Comparison of ENCODE assay signal across 16 cellular contexts in genomic region chr1:160639652-160640051, GRCh38. TPM values are rescaled to one million over a fixed set of nuclear protein-coding genes. Genes with fewer than 3 reads are reported as not detected.
A peak's percentile ranks its signal among the peaks of the same experiment; 100 is the strongest.
DNase-seq lines count a peak whose midpoint lies in the region; ATAC-seq and TF ChIP-seq lines count a peak whose summit lies in the region.
"Had no signal": no experiment of that assay in that cellular context is flagged by ENCODE, and none has a peak within 500 bp of the region (broad histone marks: within the 10 kb centered on the region; RNA-seq: fewer than 3 reads in every experiment).

No MANE protein-coding gene starts in this region.

- TF ChIP-seq EP300 in esophagus muscularis mucosa (IDR thresholded peaks at IDR 0.05): no peak

- intact Hi-C loops in naive thymus-derived CD4-positive, alpha-beta T cell (cut with micrococcal nuclease): loop anchor here (1.0 to 2.0 kb wide), 4 partner anchors 8 to 73 kb away; partner anchors contain the start of gene SLAMF1 (in 1 of the 2)
- intact Hi-C loops in esophagus muscularis mucosa (cut with DNase I): no loop called here

- H3K4me3 ChIP-seq in naive thymus-derived CD4-positive, alpha-beta T cell (ENCODE audit: low read length): peak overlapping the region; percentile 19
- no peak overlapping the region for H3K4me3 ChIP-seq in esophagus muscularis mucosa
- H3K4me3 ChIP-seq: thyroid gland had no signal

- peak overlapping the region; percentile 78 for H3K4me3 Mint-ChIP-seq in T-helper 2 cell treated with Interferon-gamma antibody and Interleukin-4, amounts not matched to agents 5 μg/mL and 100 μg/mL, for 36 hours
- H3K4me3 Mint-ChIP-seq in activated naive CD8-positive, alpha-beta T cell treated with anti-CD3 and anti-CD28 coated beads, Interleukin-2, amount 10 ng/mL, durations not matched to agents 7 days and 5 days: peak overlapping the region; percentile 84
- peak overlapping the region; percentile 65 to 100 (median 84) for H3K4me3 Mint-ChIP-seq in naive thymus-derived CD4-positive, alpha-beta T cell

- H3K27ac ChIP-seq in naive thymus-derived CD4-positive, alpha-beta T cell (ENCODE audit: low read depth, low read length): peak overlapping the region; percentile 75
- no peak overlapping the region for H3K27ac ChIP-seq in esophagus muscularis mucosa (replicated peaks in 1 of 4)
- H3K27ac ChIP-seq: thyroid gland, VCaP had no signal

- no peaks in the 10 kb centered on the region for H3K9me3 ChIP-seq in naive thymus-derived CD4-positive, alpha-beta T cell (ENCODE audit: control insufficient read depth in 2 of 3, low read length in 3 of 3)
- H3K9me3 ChIP-seq in esophagus muscularis mucosa: no peaks in the 10 kb centered on the region
- H3K9me3 ChIP-seq: thyroid gland had no signal

- no peak for DNase-seq in T-helper 2 cell treated with Interferon-gamma antibody and Interleukin-4, amounts not matched to agents 5 μg/mL and 100 μg/mL, for 36 hours (ENCODE audit: low spot score)
- DNase-seq in T-helper 2 cell (no peak), HT-29 (ENCODE audit: low spot score) (peak; percentile 16), NCI-H187 treated with DMSO at 0.1 percent for 48 hours (lab: John Stamatoyannopoulos, UW) (no peak), esophagus muscularis mucosa (ENCODE audit: extremely low spot score) (no peak), GM10266 (ENCODE audit: extremely low spot score) (no peak)
- no peak for DNase-seq in activated naive CD8-positive, alpha-beta T cell treated with anti-CD3 and anti-CD28 coated beads, Interleukin-2, amount 10 ng/mL, durations not matched to agents 7 days and 5 days
- DNase-seq in naive thymus-derived CD4-positive, alpha-beta T cell: no peak
- DNase-seq: amygdala; erythroblast; NCI-H1417 treated with DMSO at 0.1 percent for 48 hours; stimulated activated CD4-positive, alpha-beta T cell treated with anti-CD3 and anti-CD28 coated beads, Interleukin-4, amount 100 ng/mL, for 24 hours; thyroid gland had no signal

- peaks cover 5 to 13% (median 10%) of the 10 kb centered on the region in 3 experiments for H3K36me3 ChIP-seq in naive thymus-derived CD4-positive, alpha-beta T cell (ENCODE audit: control insufficient read depth in 2 of 3, insufficient read depth in 3 of 3, low read length in 3 of 3)
- H3K36me3 ChIP-seq in esophagus muscularis mucosa: no peaks in the 10 kb centered on the region
- H3K36me3 ChIP-seq: thyroid gland had no signal

- H3K27me3 ChIP-seq in naive thymus-derived CD4-positive, alpha-beta T cell (ENCODE audit: control insufficient read depth in 2 of 2, insufficient read depth in 2 of 2, low read length in 2 of 2): no peaks in the 10 kb centered on the region
- H3K27me3 ChIP-seq in esophagus muscularis mucosa: peaks cover 0 to 3% (median 0%) of the 10 kb centered on the region in 4 donors
- H3K27me3 ChIP-seq: thyroid gland had no signal

- peaks cover 79% of the 10 kb centered on the region for H3K36me3 Mint-ChIP-seq in T-helper 2 cell treated with Interferon-gamma antibody and Interleukin-4, amounts not matched to agents 5 μg/mL and 100 μg/mL, for 36 hours (ENCODE audit: low read depth)
- peaks cover 44% of the 10 kb centered on the region for H3K36me3 Mint-ChIP-seq in activated naive CD8-positive, alpha-beta T cell treated with anti-CD3 and anti-CD28 coated beads, Interleukin-2, amount 10 ng/mL, durations not matched to agents 7 days and 5 days
- peaks cover 0 to 71% (median 29%) of the 10 kb centered on the region in 5 donors for H3K36me3 Mint-ChIP-seq in naive thymus-derived CD4-positive, alpha-beta T cell

- peaks cover 79 to 91% of the 10 kb centered on the region in 2 donors for H3K4me1 ChIP-seq in naive thymus-derived CD4-positive, alpha-beta T cell (ENCODE audit: control insufficient read depth in 2 of 2, insufficient read depth in 2 of 2, low read length in 2 of 2)
- no peaks in the 10 kb centered on the region for H3K4me1 ChIP-seq in esophagus muscularis mucosa
- H3K4me1 ChIP-seq: thyroid gland had no signal

- ATAC-seq in activated naive CD8-positive, alpha-beta T cell treated with anti-CD3 and anti-CD28 coated beads, Interleukin-2, amount 10 ng/mL, durations not matched to agents 7 days and 5 days (ENCODE audit: low read depth): no peak
- ATAC-seq in naive thymus-derived CD4-positive, alpha-beta T cell: no peak

- peaks cover 82% of the 10 kb centered on the region for H3K4me1 Mint-ChIP-seq in T-helper 2 cell treated with Interferon-gamma antibody and Interleukin-4, amounts not matched to agents 5 μg/mL and 100 μg/mL, for 36 hours (ENCODE audit: low read depth)
- peaks cover 80% of the 10 kb centered on the region for H3K4me1 Mint-ChIP-seq in activated naive CD8-positive, alpha-beta T cell treated with anti-CD3 and anti-CD28 coated beads, Interleukin-2, amount 10 ng/mL, durations not matched to agents 7 days and 5 days
- peaks cover 60 to 100% (median 97%) of the 10 kb centered on the region in 7 donors for H3K4me1 Mint-ChIP-seq in naive thymus-derived CD4-positive, alpha-beta T cell

- POLR2A ChIA-PET in activated naive CD8-positive, alpha-beta T cell treated with anti-CD3 and anti-CD28 coated beads, Interleukin-2, amount 10 ng/mL, durations not matched to agents 7 days and 5 days (lab: Charles Lee): interaction anchor here (1.1 to 2.0 kb wide), 6 partner anchors 10 to 34 kb away, joined by 3 to 22 read pairs (median 6); no protein-coding TSS in a partner anchor
- POLR2A ChIA-PET in naive thymus-derived CD4-positive, alpha-beta T cell (lab: Charles Lee): interaction anchor here (0.9 to 2.5 kb wide), 10 partner anchors 8 to 36 kb away, joined by 3 to 26 read pairs (median 5); no protein-coding TSS in a partner anchor

- peak overlapping the region; percentile 93 for H3K27ac Mint-ChIP-seq in T-helper 2 cell treated with Interferon-gamma antibody and Interleukin-4, amounts not matched to agents 5 μg/mL and 100 μg/mL, for 36 hours
- H3K27ac Mint-ChIP-seq in activated naive CD8-positive, alpha-beta T cell treated with anti-CD3 and anti-CD28 coated beads, Interleukin-2, amount 10 ng/mL, durations not matched to agents 7 days and 5 days: peak overlapping the region; percentile 96
- peak overlapping the region; percentile 92 to 99 (median 95) for H3K27ac Mint-ChIP-seq in naive thymus-derived CD4-positive, alpha-beta T cell

- CTCF ChIA-PET in naive thymus-derived CD4-positive, alpha-beta T cell (lab: Charles Lee): interaction anchor here (0.9 to 1.8 kb wide), 6 partner anchors 11 to 95 kb away, joined by 3 to 13 read pairs (median 4); no protein-coding TSS in a partner anchor

- no peak for TF ChIP-seq CTCF in esophagus muscularis mucosa (IDR thresholded peaks at IDR 0.05)
- no peak for TF ChIP-seq CTCF in GM10266 (IDR thresholded peaks at IDR 0.05; ENCODE audit: control insufficient read depth, insufficient read depth, low read depth, missing control alignments)

- 26% methylated on average over 3 of the region's 3 CpGs for WGBS in esophagus muscularis mucosa

- H3K27me3 Mint-ChIP-seq in T-helper 2 cell treated with Interferon-gamma antibody and Interleukin-4, amounts not matched to agents 5 μg/mL and 100 μg/mL, for 36 hours (ENCODE audit: low read depth): no peaks in the 10 kb centered on the region
- H3K27me3 Mint-ChIP-seq in activated naive CD8-positive, alpha-beta T cell treated with anti-CD3 and anti-CD28 coated beads, Interleukin-2, amount 10 ng/mL, durations not matched to agents 7 days and 5 days: no peaks in the 10 kb centered on the region
- H3K27me3 Mint-ChIP-seq in naive thymus-derived CD4-positive, alpha-beta T cell: no peaks in the 10 kb centered on the region

- TF ChIP-seq POLR2A in esophagus muscularis mucosa (IDR thresholded peaks at IDR 0.05; ENCODE audit: low read depth): no peak

- H3K9me3 Mint-ChIP-seq in T-helper 2 cell treated with Interferon-gamma antibody and Interleukin-4, amounts not matched to agents 5 μg/mL and 100 μg/mL, for 36 hours: no peaks in the 10 kb centered on the region
- H3K9me3 Mint-ChIP-seq in activated naive CD8-positive, alpha-beta T cell treated with anti-CD3 and anti-CD28 coated beads, Interleukin-2, amount 10 ng/mL, durations not matched to agents 7 days and 5 days: no peaks in the 10 kb centered on the region
- no peaks in the 10 kb centered on the region for H3K9me3 Mint-ChIP-seq in naive thymus-derived CD4-positive, alpha-beta T cell

RNA-seq across cellular contexts. Expression of gene SLAMF1, which starts 7.2 kb away (rescaled TPM):
- total RNA-seq in HT-29 (2014; rRNA removed; shearing (Covaris generic)): not detected in 2 replicates
- total RNA-seq in activated naive CD8-positive, alpha-beta T cell treated with anti-CD3 and anti-CD28 coated beads, Interleukin-2, amount 10 ng/mL, durations not matched to agents 7 days and 5 days: 10 to 100 TPM; 41.3 to 42.6 TPM
- total RNA-seq in naive thymus-derived CD4-positive, alpha-beta T cell: 10 to 100 TPM; 18.3 to 90.3 (median 31.9) TPM
- 10 to 100 TPM; 14.6 to 17.4 TPM for polyA plus RNA-seq in naive thymus-derived CD4-positive, alpha-beta T cell
- total RNA-seq in esophagus muscularis mucosa: 1 to 10 TPM in 2 of 4 donors, under 1 TPM in 2; 0.57 to 5.0 (median 0.95) TPM
- total RNA-seq: osteoblast had no signal
- polyA plus RNA-seq: AG04450 had no signal
